Comparison of ENCODE assay signal across 18 cellular contexts in genomic region chr4:72970756-72971155, GRCh38.
DNase-seq lines count a peak whose midpoint lies in the region; ATAC-seq, FAIRE-seq and TF ChIP-seq lines count a peak whose summit lies in the region.
"Had no signal": no experiment of that assay in that cellular context is flagged by ENCODE, and none has a peak within 500 bp of the region (broad histone marks: within the 10 kb centered on the region; RNA-seq: fewer than 3 reads in every experiment).

No MANE protein-coding gene starts in this region.

- H3K18ac ChIP-seq in mesenchymal stem cell (ENCODE audit: low read depth in 1 of 2, low read length in 2 of 2): no peak overlapping the region

- no peak for DNase-seq in A549 (ENCODE audit: low read depth in 1 of 2, low spot score in 1 of 2)
- peak; percentile 20 for DNase-seq in NCI-H226
- DNase-seq in chondrocyte (ENCODE audit: low spot score): no peak
- no peak for DNase-seq in osteocyte (ENCODE audit: extremely low spot score, unreplicated experiment)
- no peak for DNase-seq in mesenchymal stem cell
- no peak for DNase-seq in posterior vena cava (ENCODE audit: low spot score)
- DNase-seq: Caco-2, NCI-H146, NCI-H446 treated with DMSO at 0.1 percent for 48 hours, NCI-H748 treated with DMSO at 0.1 percent for 48 hours, SHP77 treated with DMSO at 0.1 percent for 48 hours had no signal

- H3K4me3 ChIP-seq in A549: no peak overlapping the region
- H3K4me3 ChIP-seq in mesenchymal stem cell (ENCODE audit: insufficient read depth in 1 of 2, low read depth in 1 of 2, low read length in 2 of 2): no peak overlapping the region
- H3K4me3 ChIP-seq: K562 had no signal

- intact Hi-C loops in posterior vena cava (cut with DNase I): no loop called here

- H4K8ac ChIP-seq in mesenchymal stem cell (ENCODE audit: low read length): no peak overlapping the region

- H2AFZ ChIP-seq in mesenchymal stem cell (ENCODE audit: low read depth, low read length): no peak overlapping the region

- no peak for TF ChIP-seq POLR2A in A549 (IDR thresholded peaks at IDR 0.05; ENCODE audit: low read length)

- no peaks in the 10 kb centered on the region for H3K27me3 Mint-ChIP-seq in chondrocyte (ENCODE audit: low read depth)
- no peaks in the 10 kb centered on the region for H3K27me3 Mint-ChIP-seq in osteocyte (ENCODE audit: unreplicated experiment)

- no peak for FAIRE-seq in A549 (lab: Jason Lieb, UNC)
- FAIRE-seq: GM18507, HTR-8/SVneo, K562 had no signal

- no peak overlapping the region for H2BK5ac ChIP-seq in mesenchymal stem cell (ENCODE audit: low read depth, low read length, poor library complexity, severe bottlenecking)

- H3K79me1 ChIP-seq in mesenchymal stem cell (replicated peaks; ENCODE audit: low read length, poor library complexity, severe bottlenecking): no peaks in the 10 kb centered on the region

- WGBS in A549 (ENCODE audit: missing lambda C conversion rate): 96% methylated on average over 2 of the region's 2 CpGs
- 90% methylated on average over 2 of the region's 2 CpGs for WGBS in mesenchymal stem cell

- POLR2A ChIA-PET in A549 (lab: Yijun Ruan, JAX): no interaction called here

- no peak overlapping the region for H2BK120ac ChIP-seq in mesenchymal stem cell (ENCODE audit: low read depth, low read length)

- H3K4me3 Mint-ChIP-seq in chondrocyte (ENCODE audit: unreplicated experiment) (no peak overlapping the region), osteocyte (ENCODE audit: unreplicated experiment) (no peak overlapping the region)

- H3K4me1 Mint-ChIP-seq in chondrocyte (ENCODE audit: low read depth): peaks cover 57% of the 10 kb centered on the region
- H3K4me1 Mint-ChIP-seq in osteocyte (ENCODE audit: unreplicated experiment): peaks cover 66% of the 10 kb centered on the region

- H4K91ac ChIP-seq in mesenchymal stem cell (ENCODE audit: low read length): no peak overlapping the region

- no peak overlapping the region for H3K4ac ChIP-seq in mesenchymal stem cell (ENCODE audit: low read depth in 1 of 2, low read length in 2 of 2)

- CTCF ChIA-PET in A549 (lab: Yijun Ruan, JAX): interaction anchor here (1.5 kb wide), 1 partner anchor 268 kb away, joined by 3 read pairs; no protein-coding TSS in a partner anchor

- TF ChIP-seq RAD21 in A549 (conservative IDR thresholded peaks at IDR 0.05 in 1 of 2, IDR thresholded peaks at IDR 0.05 in 1 of 2): no peak

- H3K9me3 Mint-ChIP-seq in chondrocyte (ENCODE audit: low read depth) (peaks cover 9% of the 10 kb centered on the region), osteocyte (ENCODE audit: unreplicated experiment) (no peaks in the 10 kb centered on the region)

- no peak overlapping the region for H2BK15ac ChIP-seq in mesenchymal stem cell (ENCODE audit: low read depth, poor library complexity, severe bottlenecking)

- no peaks in the 10 kb centered on the region for H3K36me3 ChIP-seq in mesenchymal stem cell (ENCODE audit: control insufficient read depth in 1 of 2, insufficient read depth in 2 of 2, low read depth in 1 of 2, low read length in 2 of 2)

- H3K4me1 ChIP-seq in A549: peaks cover 35% of the 10 kb centered on the region
- peaks cover 1% of the 10 kb centered on the region for H3K4me1 ChIP-seq in mesenchymal stem cell (ENCODE audit: control insufficient read depth, insufficient read depth, low read depth, low read length)
- H3K4me1 ChIP-seq: Caco-2 had no signal

- TF ChIP-seq CTCF in A549 (IDR thresholded peaks at IDR 0.05) (no peak), chondrocyte (IDR thresholded peaks at IDR 0.05) (no peak), osteocyte (IDR thresholded peaks at IDR 0.05) (no peak)

- H3K9me3 ChIP-seq in A549: no peaks in the 10 kb centered on the region
- H3K9me3 ChIP-seq in mesenchymal stem cell (ENCODE audit: control insufficient read depth, low read length): no peaks in the 10 kb centered on the region
- H3K9me3 ChIP-seq: Caco-2 had no signal

- H3K36me3 Mint-ChIP-seq in chondrocyte (ENCODE audit: low read depth) (no peaks in the 10 kb centered on the region), osteocyte (ENCODE audit: unreplicated experiment) (peaks cover 2% of the 10 kb centered on the region)

- no peak for TF ChIP-seq EP300 in A549 (IDR thresholded peaks at IDR 0.05)

- H3K14ac ChIP-seq in mesenchymal stem cell (ENCODE audit: low read length in 2 of 2): no peak overlapping the region

- no peaks in the 10 kb centered on the region for H3K27me3 ChIP-seq in mesenchymal stem cell (ENCODE audit: control insufficient read depth in 1 of 2, insufficient read depth in 1 of 2, low read length in 2 of 2)

- H3K27ac Mint-ChIP-seq in chondrocyte (ENCODE audit: unreplicated experiment): peak overlapping the region; percentile 42
- H3K27ac Mint-ChIP-seq in osteocyte (ENCODE audit: unreplicated experiment): peak overlapping the region; percentile 89

- no peak overlapping the region for H3K9ac ChIP-seq in mesenchymal stem cell (ENCODE audit: low read length)

- H3K27ac ChIP-seq in A549 (peak overlapping the region; percentile 45 to 49; a peak in 4 of 6 replicates), mesenchymal stem cell (ENCODE audit: low read length, poor library complexity, severe bottlenecking) (no peak overlapping the region)

- no peak overlapping the region for H2BK12ac ChIP-seq in mesenchymal stem cell (ENCODE audit: low read length in 2 of 2)

- H3K4me2 ChIP-seq in A549 (peak overlapping the region; percentile 53; the same call in 1 of the 3 replicates), mesenchymal stem cell (ENCODE audit: low read length, poor library complexity, severe bottlenecking) (no peak overlapping the region)

- ATAC-seq in A549: no peak
- ATAC-seq in HG02588 (IDR thresholded peaks at IDR 0.05; ENCODE audit: unreplicated experiment): no peak
- ATAC-seq in HG02852 (IDR thresholded peaks at IDR 0.05; ENCODE audit: unreplicated experiment): no peak
- ATAC-seq: HCT116, K562, Panc1 had no signal

- H2AK5ac ChIP-seq in mesenchymal stem cell (ENCODE audit: low read length, severe bottlenecking): no peak overlapping the region

- H3K23ac ChIP-seq in mesenchymal stem cell (ENCODE audit: low read length in 2 of 2): no peak overlapping the region

TF ChIP-seq in A549, 52 proteins besides CTCF, POLR2A, EP300 and RAD21:
- no peak for TF ChIP-seq HOXB5 (CRISPR knock-in tag; IDR thresholded peaks at IDR 0.05)
- no peak for TF ChIP-seq POLR2AphosphoS2 (conservative IDR thresholded peaks at IDR 0.05; ENCODE audit: low read length)
- TF ChIP-seq E2F6 (IDR thresholded peaks at IDR 0.05; ENCODE audit: borderline replicate concordance, low read depth): no peak
- TF ChIP-seq HDAC2 (IDR thresholded peaks at IDR 0.05): no peak
- TF ChIP-seq ELK1 (IDR thresholded peaks at IDR 0.05; ENCODE audit: low read depth, low read length): no peak
- no peak for TF ChIP-seq NPAS2 (CRISPR knock-in tag; IDR thresholded peaks at IDR 0.05; ENCODE audit: borderline replicate concordance)
- no peak for TF ChIP-seq HOXB13 (CRISPR knock-in tag; IDR thresholded peaks at IDR 0.05; ENCODE audit: low read depth)
- TF ChIP-seq KDM5A (IDR thresholded peaks at IDR 0.05): no peak
- TF ChIP-seq RCOR1 (IDR thresholded peaks at IDR 0.05; ENCODE audit: low read depth, low read length): no peak
- no peak for TF ChIP-seq RFX5 (IDR thresholded peaks at IDR 0.05)
- TF ChIP-seq MAZ (IDR thresholded peaks at IDR 0.05; ENCODE audit: borderline replicate concordance, low read depth, low read length): no peak
